Comparison of ENCODE assay signal across 2 cellular contexts in the genomic region with DNA sequence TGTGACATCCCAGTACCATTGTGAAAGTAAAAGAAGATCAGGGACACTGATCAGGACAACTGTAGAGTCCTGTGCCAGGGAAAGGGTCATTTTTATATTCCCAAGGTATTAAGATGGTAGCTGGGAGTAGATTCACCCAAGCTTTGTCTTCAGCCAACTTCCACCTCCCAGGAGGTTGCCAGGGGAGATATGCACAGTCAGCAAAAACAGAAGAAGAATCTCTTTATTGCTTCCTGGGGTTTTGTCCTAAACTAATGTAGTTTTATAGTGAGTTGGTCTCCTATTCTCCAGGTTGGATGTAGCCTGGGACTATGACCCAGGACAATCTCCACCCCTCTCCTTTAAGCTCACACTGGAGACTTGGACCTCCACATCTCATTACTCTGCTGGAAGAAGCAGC.
A peak's percentile ranks its signal among the peaks of the same experiment; 100 is the strongest.
TF ChIP-seq lines count a peak whose summit lies in the region.

No MANE protein-coding gene starts in this region.

TF ChIP-seq in HepG2, 621 proteins besides CTCF, POLR2A, EP300 and RAD21 (continued from another document):
- TF ChIP-seq, protein P1, sequence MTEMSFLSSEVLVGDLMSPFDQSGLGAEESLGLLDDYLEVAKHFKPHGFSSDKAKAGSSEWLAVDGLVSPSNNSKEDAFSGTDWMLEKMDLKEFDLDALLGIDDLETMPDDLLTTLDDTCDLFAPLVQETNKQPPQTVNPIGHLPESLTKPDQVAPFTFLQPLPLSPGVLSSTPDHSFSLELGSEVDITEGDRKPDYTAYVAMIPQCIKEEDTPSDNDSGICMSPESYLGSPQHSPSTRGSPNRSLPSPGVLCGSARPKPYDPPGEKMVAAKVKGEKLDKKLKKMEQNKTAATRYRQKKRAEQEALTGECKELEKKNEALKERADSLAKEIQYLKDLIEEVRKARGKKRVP (CRISPR knock-in tag; IDR thresholded peaks at IDR 0.05): no peak
- no peak for TF ChIP-seq ZNF207 (IDR thresholded peaks at IDR 0.05; ENCODE audit: borderline replicate concordance)
- peak; percentile 97 to 99 for TF ChIP-seq MAFK (conservative IDR thresholded peaks at IDR 0.05 in 1 of 2, IDR thresholded peaks at IDR 0.05 in 1 of 2; ENCODE audit: low read length in 2 of 2)
- no peak for TF ChIP-seq ZSCAN30 (CRISPR knock-in tag; IDR thresholded peaks at IDR 0.05)

TF ChIP-seq in H1, 55 proteins besides CTCF, POLR2A, EP300 and RAD21 (continued from another document):
- TF ChIP-seq RXRA (IDR thresholded peaks at IDR 0.05; ENCODE audit: insufficient read depth, low read depth, low read length) (no peak), MAFK (IDR thresholded peaks at IDR 0.05; ENCODE audit: low read depth, low read length) (peak; percentile 94), TBP (IDR thresholded peaks at IDR 0.05; ENCODE audit: low read depth, low read length) (no peak)
